In genomic region chr10:131928248-131929095, GRCh38 we compare ENCODE assay signal across 10 cellular contexts. TPM values are rescaled to one million over a fixed set of nuclear protein-coding genes. Genes with fewer than 3 reads are reported as not detected.
DNase-seq lines count a peak whose midpoint lies in the region; ATAC-seq, FAIRE-seq and TF ChIP-seq lines count a peak whose summit lies in the region.
"Had no signal": no experiment of that assay in that cellular context is flagged by ENCODE, and none has a peak within 500 bp of the region (broad histone marks: within the 10 kb centered on the region; RNA-seq: fewer than 3 reads in every experiment).

No MANE protein-coding gene starts in this region.

- H3K4me3 Mint-ChIP-seq in activated CD4-positive, alpha-beta memory T cell treated with anti-CD3 and anti-CD28 coated beads for 36 hours = peak overlapping the region; percentile 33

- peaks cover 10% of the 10 kb centered on the region for H3K9me3 ChIP-seq in lower lobe of right lung
- H3K9me3 ChIP-seq: right lobe of liver had no signal

- H3K4me1 ChIP-seq in lower lobe of right lung = peaks cover 35% of the 10 kb centered on the region

- CTCF ChIA-PET in activated CD4-positive, alpha-beta memory T cell treated with anti-CD3 and anti-CD28 coated beads for 36 hours (lab: Charles Lee) = interaction anchor here (0.9 to 2.3 kb wide), 4 partner anchors 22 to 95 kb away, joined by 3 to 7 read pairs (median 6); no protein-coding TSS in a partner anchor

- TF ChIP-seq CTCF in lower lobe of right lung (IDR thresholded peaks at IDR 0.05) = no peak

- H3K9me3 Mint-ChIP-seq in activated CD4-positive, alpha-beta memory T cell treated with anti-CD3 and anti-CD28 coated beads for 36 hours = peaks cover 16% of the 10 kb centered on the region

- H3K4me1 Mint-ChIP-seq in activated CD4-positive, alpha-beta memory T cell treated with anti-CD3 and anti-CD28 coated beads for 36 hours (ENCODE audit: low read depth) = peaks cover 68% of the 10 kb centered on the region

- POLR2A ChIA-PET in activated CD4-positive, alpha-beta memory T cell treated with anti-CD3 and anti-CD28 coated beads for 36 hours (lab: Charles Lee) = interaction anchor here (1.4 kb wide), 1 partner anchor 27 kb away, joined by 5 read pairs; the partner anchor contains the start of gene PPP2R2D

- H3K27me3 Mint-ChIP-seq in activated CD4-positive, alpha-beta memory T cell treated with anti-CD3 and anti-CD28 coated beads for 36 hours = no peaks in the 10 kb centered on the region

- peak overlapping the region; percentile 10 for H3K27ac ChIP-seq in lower lobe of right lung
- H3K27ac ChIP-seq: right lobe of liver had no signal

- DNase-seq in NCI-H510A treated with DMSO at 0.1 percent for 48 hours (lab: John Stamatoyannopoulos, UW) (peak; percentile 33), NCI-H510A (lab: John Stamatoyannopoulos, UW) (no peak), lower lobe of right lung (no peak), SKM-1 (lab: John Stamatoyannopoulos, UW; ENCODE audit: unreplicated experiment) (no peak), RCC 7860 (ENCODE audit: low spot score) (no peak), NCI-H345 treated with DMSO at 0.1 percent for 48 hours (lab: John Stamatoyannopoulos, UW; ENCODE audit: unreplicated experiment) (no peak)
- DNase-seq in activated CD4-positive, alpha-beta memory T cell treated with anti-CD3 and anti-CD28 coated beads for 36 hours = peak; percentile 81

- no peak overlapping the region for H3K4me3 ChIP-seq in lower lobe of right lung
- H3K4me3 ChIP-seq: right lobe of liver had no signal

- FAIRE-seq in RCC 7860 (lab: Jason Lieb, UNC) = no peak
- FAIRE-seq: A204.1 had no signal

- H3K27ac Mint-ChIP-seq in activated CD4-positive, alpha-beta memory T cell treated with anti-CD3 and anti-CD28 coated beads for 36 hours = peak overlapping the region; percentile 88

- no peaks in the 10 kb centered on the region for H3K27me3 ChIP-seq in lower lobe of right lung (ENCODE audit: low read depth)
- H3K27me3 ChIP-seq: right lobe of liver had no signal

- no peaks in the 10 kb centered on the region for H3K36me3 ChIP-seq in lower lobe of right lung
- H3K36me3 ChIP-seq: right lobe of liver had no signal

- intact Hi-C loops in activated CD4-positive, alpha-beta memory T cell treated with anti-CD3 and anti-CD28 coated beads for 36 hours (cut with micrococcal nuclease) = loop anchor here (1.0 kb wide), 1 partner anchor 25 kb away; no protein-coding TSS in a partner anchor
- intact Hi-C loops in lower lobe of right lung (cut with DNase I) = no loop called here

- peak; percentile 87 for ATAC-seq in HG03045 (IDR thresholded peaks at IDR 0.05; ENCODE audit: unreplicated experiment)
- ATAC-seq in lower lobe of right lung = no peak

- peaks cover 19% of the 10 kb centered on the region for H3K36me3 Mint-ChIP-seq in activated CD4-positive, alpha-beta memory T cell treated with anti-CD3 and anti-CD28 coated beads for 36 hours

RNA-seq across cellular contexts. Expression of gene PPP2R2D, which starts 27.7 kb away (rescaled TPM):
- total RNA-seq in activated CD4-positive, alpha-beta memory T cell treated with anti-CD3 and anti-CD28 coated beads for 36 hours = 10 to 100 TPM; 31.9 to 32.3 TPM
- 30.0 TPM for total RNA-seq in lower lobe of right lung

RNA-seq across cellular contexts. Expression of gene BNIP3, which starts 53.3 kb away (rescaled TPM):
- total RNA-seq in activated CD4-positive, alpha-beta memory T cell treated with anti-CD3 and anti-CD28 coated beads for 36 hours = 10 to 100 TPM; 84.9 to 86.9 TPM
- 38.9 TPM for total RNA-seq in lower lobe of right lung

Comparison
In these comparisons a context has a peak if more than half of its experiments do, and no peak if none do; other contexts are left out.
1. DNase-seq: peak in NCI-H510A treated with DMSO at 0.1 percent for 48 hours (single experiment) and activated CD4-positive, alpha-beta memory T cell treated with anti-CD3 and anti-CD28 coated beads for 36 hours (single experiment); none in NCI-H510A (single experiment), lower lobe of right lung (single experiment), SKM-1 (single experiment), RCC 7860 (single experiment) and NCI-H345 treated with DMSO at 0.1 percent for 48 hours (single experiment).